ENCODE assay signal across 8 cellular contexts in the genomic region with DNA sequence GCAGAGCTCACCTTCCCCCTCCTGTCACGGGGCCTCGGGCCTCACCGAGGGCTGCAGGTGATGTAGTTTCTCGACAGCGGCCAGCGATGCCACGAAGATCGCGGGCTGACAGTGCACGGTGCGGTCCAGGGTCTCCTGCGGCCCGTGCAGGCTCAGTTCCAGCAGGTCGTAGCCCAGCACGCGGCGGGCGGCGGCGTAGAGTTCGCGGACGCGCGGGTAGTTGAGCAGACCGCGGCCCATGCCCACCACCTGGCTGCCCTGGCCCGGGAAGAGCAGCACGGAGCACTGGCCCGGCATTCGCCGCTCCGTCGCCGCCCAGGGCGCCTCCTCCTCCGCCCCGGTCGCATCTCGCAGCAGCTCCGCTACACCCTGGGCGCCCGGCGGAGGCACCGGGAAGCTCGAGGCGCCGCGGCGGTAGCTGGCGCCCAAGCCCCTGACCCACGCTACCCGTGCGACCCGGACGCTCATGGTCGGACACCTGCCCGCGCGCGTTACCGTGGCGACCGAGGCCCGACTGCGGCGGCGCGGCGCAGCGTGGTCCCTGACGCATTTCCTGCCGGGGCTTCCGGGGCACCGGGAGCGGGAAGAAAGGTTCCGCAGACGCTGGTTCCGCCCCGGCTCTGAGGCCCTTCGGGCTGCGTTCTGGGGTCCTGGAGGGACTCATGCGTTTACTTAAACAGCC. TPM values are rescaled to one million over a fixed set of nuclear protein-coding genes. Genes with fewer than 3 reads are reported as not detected.
A peak's percentile ranks its signal among the peaks of the same experiment; 100 is the strongest.
DNase-seq lines count a peak whose midpoint lies in the region; ATAC-seq and TF ChIP-seq lines count a peak whose summit lies in the region.

A gene with protein sequence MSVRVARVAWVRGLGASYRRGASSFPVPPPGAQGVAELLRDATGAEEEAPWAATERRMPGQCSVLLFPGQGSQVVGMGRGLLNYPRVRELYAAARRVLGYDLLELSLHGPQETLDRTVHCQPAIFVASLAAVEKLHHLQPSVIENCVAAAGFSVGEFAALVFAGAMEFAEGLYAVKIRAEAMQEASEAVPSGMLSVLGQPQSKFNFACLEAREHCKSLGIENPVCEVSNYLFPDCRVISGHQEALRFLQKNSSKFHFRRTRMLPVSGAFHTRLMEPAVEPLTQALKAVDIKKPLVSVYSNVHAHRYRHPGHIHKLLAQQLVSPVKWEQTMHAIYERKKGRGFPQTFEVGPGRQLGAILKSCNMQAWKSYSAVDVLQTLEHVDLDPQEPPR (minus strand): TSS at position 518 of the 682 bp plus-strand sequence. CDS start 50 bp downstream, at position 468.

- H3K4me2 ChIP-seq in DOHH2 (ENCODE audit: low read length) (peak within 1 kb of the TSS; percentile 76), Loucy (ENCODE audit: low read depth, low read length, poor library complexity, severe bottlenecking) (peak within 1 kb of the TSS; percentile 95)

- H3K4me1 ChIP-seq in DOHH2 (ENCODE audit: control insufficient read depth, low read length) (peaks cover 33% of the 10 kb centered on the region), Loucy (ENCODE audit: insufficient read depth, low read length, poor library complexity, severe bottlenecking) (peaks cover 18% of the 10 kb centered on the region), gastroesophageal sphincter (peaks cover 0 to 30% (median 7%) of the 10 kb centered on the region in 3 donors), neutrophil (ENCODE audit: control insufficient read depth in 1 of 2, insufficient read depth in 1 of 2, low read depth in 1 of 2, low read length in 1 of 2) (peaks cover 59 to 62% of the 10 kb centered on the region in 2 experiments)

- peak within 1 kb of the TSS; percentile 100 for H3K4me3 ChIP-seq in DOHH2 (ENCODE audit: low read length)
- H3K4me3 ChIP-seq in Loucy (ENCODE audit: low read length, poor library complexity, severe bottlenecking), result peak within 1 kb of the TSS; percentile 79
- peak within 1 kb of the TSS; percentile 95 for H3K4me3 ChIP-seq in SK-N-MC
- peak within 1 kb of the TSS; percentile 85 to 88 for H3K4me3 ChIP-seq in gastroesophageal sphincter
- H3K4me3 ChIP-seq in neutrophil (ENCODE audit: low read depth in 1 of 2, low read length in 1 of 2), result peak within 1 kb of the TSS; percentile 83 to 91

- ATAC-seq in GM21737 (IDR thresholded peaks at IDR 0.05; ENCODE audit: unreplicated experiment) (peak; percentile 83), gastroesophageal sphincter (peak; percentile 96)

- H3K9ac ChIP-seq in Loucy (ENCODE audit: low read depth, low read length, poor library complexity, severe bottlenecking) (peak within 1 kb of the TSS; percentile 85), SK-N-MC (ENCODE audit: insufficient read length) (peak within 1 kb of the TSS; percentile 83)

- peak within 1 kb of the TSS; percentile 84 for H3K4me3 Mint-ChIP-seq in activated naive CD4-positive, alpha-beta T cell treated with anti-CD3 and anti-CD28 coated beads for 36 hours

- H3K9me2 ChIP-seq in DOHH2 (replicated peaks; ENCODE audit: control insufficient read depth, low read length) (no peaks in the 10 kb centered on the region), Loucy (replicated peaks; ENCODE audit: low read depth, low read length) (no peaks in the 10 kb centered on the region)

- no peak for TF ChIP-seq CTCF in DOHH2 (IDR thresholded peaks at IDR 0.05; ENCODE audit: low read depth, low read length, poor library complexity, severe bottlenecking)
- no peak for TF ChIP-seq CTCF in Loucy (conservative IDR thresholded peaks at IDR 0.05; ENCODE audit: low read length)
- no peak for TF ChIP-seq CTCF in gastroesophageal sphincter (IDR thresholded peaks at IDR 0.05)
- TF ChIP-seq CTCF in neutrophil (IDR thresholded peaks at IDR 0.05), result peak; percentile 42
- TF ChIP-seq CTCF in subcutaneous adipose tissue (IDR thresholded peaks at IDR 0.05; ENCODE audit: low read depth), result no peak

- WGBS in gastroesophageal sphincter (ENCODE audit: low coverage in 1 of 2), 2 donors, result 0% methylated on average over 2 to 11 of the region's 83 CpGs

- H4K20me1 ChIP-seq in DOHH2 (ENCODE audit: control insufficient read depth, insufficient read depth, low read depth, low read length) (peaks cover 6% of the 10 kb centered on the region; the same call in 1 of the 2 replicates), Loucy (ENCODE audit: insufficient read depth, low read length, poor library complexity, severe bottlenecking) (no peaks in the 10 kb centered on the region)

- H2AFZ ChIP-seq in Loucy (ENCODE audit: low read length), result peak within 1 kb of the TSS; percentile 91

- no peaks in the 10 kb centered on the region for H3K9me3 Mint-ChIP-seq in activated naive CD4-positive, alpha-beta T cell treated with anti-CD3 and anti-CD28 coated beads for 36 hours

- H3F3A ChIP-seq in DOHH2 (ENCODE audit: control insufficient read depth, insufficient read depth) (peaks cover 9% of the 10 kb centered on the region), Loucy (ENCODE audit: low read depth) (no peaks in the 10 kb centered on the region)

- peak within 1 kb of the TSS; percentile 86 for H3K27ac Mint-ChIP-seq in activated naive CD4-positive, alpha-beta T cell treated with anti-CD3 and anti-CD28 coated beads for 36 hours

- H3K36me3 Mint-ChIP-seq in activated naive CD4-positive, alpha-beta T cell treated with anti-CD3 and anti-CD28 coated beads for 36 hours (ENCODE audit: low read depth), result peaks cover 19% of the 10 kb centered on the region

- peaks cover 36% of the 10 kb centered on the region for H3K36me3 ChIP-seq in DOHH2 (ENCODE audit: control insufficient read depth, low read length)
- H3K36me3 ChIP-seq in Loucy (ENCODE audit: insufficient read depth, low read length), result no peaks in the 10 kb centered on the region
- H3K36me3 ChIP-seq in SK-N-MC (ENCODE audit: insufficient read depth, low read length), result peaks cover 32% of the 10 kb centered on the region; the same call in 1 of the 2 replicates
- peaks cover 0 to 32% of the 10 kb centered on the region in 2 donors for H3K36me3 ChIP-seq in gastroesophageal sphincter
- H3K36me3 ChIP-seq in neutrophil, result no peaks in the 10 kb centered on the region

- no peak for TF ChIP-seq EP300 in gastroesophageal sphincter (IDR thresholded peaks at IDR 0.05)

- peak within 1 kb of the TSS; percentile 25 for H3K27ac ChIP-seq in DOHH2 (ENCODE audit: low read depth, low read length)
- peak within 1 kb of the TSS; percentile 86 for H3K27ac ChIP-seq in SK-N-MC
- H3K27ac ChIP-seq in gastroesophageal sphincter, result peak within 1 kb of the TSS; percentile 4 to 78 (median 76)
- peak within 1 kb of the TSS; percentile 91 for H3K27ac ChIP-seq in neutrophil

- intact Hi-C loops in activated naive CD4-positive, alpha-beta T cell treated with anti-CD3 and anti-CD28 coated beads for 36 hours (cut with micrococcal nuclease), result loop anchor here (2.0 kb wide), 1 partner anchor 44 kb away; the partner anchor contains the start of gene TTLL12

- no peak for DNase-seq in SK-N-MC (ENCODE audit: low read depth, low spot score)
- DNase-seq in activated naive CD4-positive, alpha-beta T cell treated with anti-CD3 and anti-CD28 coated beads for 36 hours, result peak; percentile 80

- H3K79me2 ChIP-seq in DOHH2 (ENCODE audit: control insufficient read depth, low read length) (peaks cover 32% of the 10 kb centered on the region), Loucy (ENCODE audit: insufficient read depth, low read length) (peaks cover 26% of the 10 kb centered on the region)

- CTCF ChIA-PET in activated naive CD4-positive, alpha-beta T cell treated with anti-CD3 and anti-CD28 coated beads for 36 hours (lab: Charles Lee), result interaction anchor here (0.6 to 1.4 kb wide), 2 partner anchors 45 to 1597 kb away, joined by 4 to 8 read pairs; no protein-coding TSS in a partner anchor

- H3K27me3 Mint-ChIP-seq in activated naive CD4-positive, alpha-beta T cell treated with anti-CD3 and anti-CD28 coated beads for 36 hours (ENCODE audit: low read depth), result no peaks in the 10 kb centered on the region

- TF ChIP-seq POLR2A in gastroesophageal sphincter (IDR thresholded peaks at IDR 0.05), result peak; percentile 49 to 57

- H3K27me3 ChIP-seq in DOHH2 (ENCODE audit: control insufficient read depth, low read length), result no peaks in the 10 kb centered on the region
- H3K27me3 ChIP-seq in Loucy (ENCODE audit: insufficient read depth, low read length, poor library complexity, severe bottlenecking), result no peaks in the 10 kb centered on the region
- no peaks in the 10 kb centered on the region for H3K27me3 ChIP-seq in gastroesophageal sphincter
- no peaks in the 10 kb centered on the region for H3K27me3 ChIP-seq in neutrophil

- peaks cover 31% of the 10 kb centered on the region for H3K4me1 Mint-ChIP-seq in activated naive CD4-positive, alpha-beta T cell treated with anti-CD3 and anti-CD28 coated beads for 36 hours (ENCODE audit: low read depth)

- no peaks in the 10 kb centered on the region for H3K9me3 ChIP-seq in DOHH2 (ENCODE audit: control insufficient read depth, insufficient read depth, low read length)
- H3K9me3 ChIP-seq in Loucy (ENCODE audit: insufficient read depth, low read depth, low read length), result no peaks in the 10 kb centered on the region
- H3K9me3 ChIP-seq in SK-N-MC (ENCODE audit: low read depth, low read length), result no peaks in the 10 kb centered on the region
- no peaks in the 10 kb centered on the region for H3K9me3 ChIP-seq in gastroesophageal sphincter
- no peaks in the 10 kb centered on the region for H3K9me3 ChIP-seq in neutrophil

RNA-seq across cellular contexts. Expression of the gene that starts here (rescaled TPM):
- 10 to 100 TPM in 1 of 2 experiments, 1 to 10 TPM in 1; 10.0 to 10.5 TPM for total RNA-seq in activated naive CD4-positive, alpha-beta T cell treated with anti-CD3 and anti-CD28 coated beads for 36 hours
- total RNA-seq in gastroesophageal sphincter (10 to 100 TPM; 15.8 to 21.7 (median 19.2) TPM), subcutaneous adipose tissue (10 to 100 TPM in 3 of 4 donors, 1 to 10 TPM in 1; 6.7 to 27.9 (median 16.6) TPM)

Comparison
In these comparisons a context has a peak if more than half of its experiments do, and no peak if none do; other contexts are left out.
1. H3K27ac ChIP-seq: peak in every context shown above with its lines; median percentile 91 in neutrophil; 86 in SK-N-MC; 76 in gastroesophageal sphincter; 25 in DOHH2.